8 cellular contexts compared by ENCODE assay signal in genomic region chr1:111989531-111990025, GRCh38. TPM values are rescaled to one million over a fixed set of nuclear protein-coding genes. Genes with fewer than 3 reads are reported as not detected.
DNase-seq lines count a peak whose midpoint lies in the region; ATAC-seq and TF ChIP-seq lines count a peak whose summit lies in the region.

Gene KCND3, minus strand, starts transcription at chr1:111989668.

- H3K9me3 ChIP-seq in SJSA1 (replicated peaks) = no peaks in the 10 kb centered on the region
- no peaks in the 10 kb centered on the region for H3K9me3 ChIP-seq in esophagus (ENCODE audit: control insufficient read depth in 2 of 2, insufficient read depth in 1 of 2, low read depth in 1 of 2, low read length in 1 of 2)
- H3K9me3 ChIP-seq in mucosa of descending colon = no peaks in the 10 kb centered on the region
- no peaks in the 10 kb centered on the region for H3K9me3 ChIP-seq in transverse colon

- 0 to 1% methylated on average over 20 to 82 of the region's 83 CpGs for WGBS in esophagus, 2 donors
- 1% methylated on average over 38 of the region's 83 CpGs; no CpG with 5 or more reads in 1 of the 2 donors for WGBS in transverse colon (ENCODE audit: low coverage in 1 of 2), 2 donors

- TF ChIP-seq CTCF in mucosa of descending colon (IDR thresholded peaks at IDR 0.05) (no peak), transverse colon (IDR thresholded peaks at IDR 0.05) (no peak)

- no peak for TF ChIP-seq POLR2A in transverse colon (IDR thresholded peaks at IDR 0.05)

- H3K4me3 ChIP-seq in SJSA1 (peak within 1 kb of the TSS; percentile 23), esophagus (ENCODE audit: low read depth in 1 of 2, low read length in 2 of 2) (peak within 1 kb of the TSS; percentile 58 to 61), mucosa of descending colon (no peak within 1 kb of the TSS), transverse colon (peak within 1 kb of the TSS; percentile 50 to 75 (median 56))

- H3K27me3 ChIP-seq in SJSA1 (replicated peaks) (peaks cover 62% of the 10 kb centered on the region), esophagus (ENCODE audit: control insufficient read depth in 1 of 2, insufficient read depth in 2 of 2, low read length in 2 of 2) (no peaks in the 10 kb centered on the region), transverse colon (peaks cover 57% of the 10 kb centered on the region)

- intact Hi-C loops in mucosa of descending colon (cut with DNase I, micrococcal nuclease) (no loop called here), transverse colon (cut with DNase I; ENCODE audit: low total_unique reads) (no loop called here)

- TF ChIP-seq EP300 in transverse colon (IDR thresholded peaks at IDR 0.05; ENCODE audit: low read depth) = no peak

- DNase-seq in NCI-H82 (lab: John Stamatoyannopoulos, UW) (peak; percentile 53), NCI-H82 treated with DMSO at 0.1 percent for 48 hours (lab: John Stamatoyannopoulos, UW; ENCODE audit: unreplicated experiment) (no peak), SJSA1 (ENCODE audit: low read depth in 1 of 2, low spot score in 2 of 2) (no peak), mucosa of descending colon (peak in 2 of 3 donors; percentile 17 to 45), transverse colon (peak; percentile 28), mucosa of gallbladder (ENCODE audit: low spot score) (no peak)

- peak; percentile 41 for ATAC-seq in mucosa of descending colon
- ATAC-seq in HG03095 (IDR thresholded peaks at IDR 0.05; ENCODE audit: unreplicated experiment) = no peak

- H3K27ac ChIP-seq in SJSA1 (no peak within 1 kb of the TSS), esophagus (ENCODE audit: low read depth in 2 of 2, low read length in 1 of 2) (peak within 1 kb of the TSS; percentile 37 to 50), transverse colon (peak within 1 kb of the TSS; percentile 64 to 74 (median 70))

- H3K4me1 ChIP-seq in SJSA1 (replicated peaks) (peaks cover 26% of the 10 kb centered on the region), esophagus (ENCODE audit: control insufficient read depth in 2 of 2, insufficient read depth in 2 of 2, low read length in 1 of 2) (peaks cover 2 to 10% of the 10 kb centered on the region in 2 donors), mucosa of descending colon (ENCODE audit: low read depth) (peaks cover 5% of the 10 kb centered on the region), transverse colon (peaks cover 3 to 32% (median 26%) of the 10 kb centered on the region in 4 donors)

- in situ Hi-C loops in transverse colon (cut with MboI; ENCODE audit: low pct_ligation_motif_present in 1 of 4, low pct_unique_long_range_greater_than_20kb in 1 of 4, low sequenced_read_pairs in 3 of 4) = no loop called here

- no peaks in the 10 kb centered on the region for H3K36me3 ChIP-seq in SJSA1
- H3K36me3 ChIP-seq in esophagus (ENCODE audit: control insufficient read depth in 2 of 2, insufficient read depth in 2 of 2, low read length in 1 of 2) = no peaks in the 10 kb centered on the region
- H3K36me3 ChIP-seq in mucosa of descending colon (ENCODE audit: low read depth) = no peaks in the 10 kb centered on the region
- H3K36me3 ChIP-seq in transverse colon = no peaks in the 10 kb centered on the region

RNA-seq across cellular contexts. Expression of gene KCND3, which starts in this region (rescaled TPM):
- 0.25 TPM in 1 of 2 replicates, not detected in the other for total RNA-seq in SJSA1 (2014; rRNA removed; shearing (Covaris generic))
- 1 to 10 TPM in 1 of 2 donors, under 1 TPM in 1; 0.57 to 1.6 TPM for polyA plus RNA-seq in esophagus
- 10 to 100 TPM in 1 of 3 donors, 1 to 10 TPM in 2; 1.2 to 10.3 (median 5.5) TPM for total RNA-seq in mucosa of descending colon
- 1 to 10 TPM; 1.4 to 3.5 (median 3.0) TPM for total RNA-seq in transverse colon
- 8.7 TPM for total RNA-seq in mucosa of gallbladder

Comparison
In these comparisons a context has a peak if more than half of its experiments do, and no peak if none do; other contexts are left out.
1. DNase-seq: peak in NCI-H82 (single experiment), mucosa of descending colon (2 of 3) and transverse colon (single experiment); none in NCI-H82 treated with DMSO at 0.1 percent for 48 hours (single experiment), SJSA1 (0 of 2) and mucosa of gallbladder (single experiment).